Comparison of ENCODE assay signal across 10 cellular contexts in the genomic region with DNA sequence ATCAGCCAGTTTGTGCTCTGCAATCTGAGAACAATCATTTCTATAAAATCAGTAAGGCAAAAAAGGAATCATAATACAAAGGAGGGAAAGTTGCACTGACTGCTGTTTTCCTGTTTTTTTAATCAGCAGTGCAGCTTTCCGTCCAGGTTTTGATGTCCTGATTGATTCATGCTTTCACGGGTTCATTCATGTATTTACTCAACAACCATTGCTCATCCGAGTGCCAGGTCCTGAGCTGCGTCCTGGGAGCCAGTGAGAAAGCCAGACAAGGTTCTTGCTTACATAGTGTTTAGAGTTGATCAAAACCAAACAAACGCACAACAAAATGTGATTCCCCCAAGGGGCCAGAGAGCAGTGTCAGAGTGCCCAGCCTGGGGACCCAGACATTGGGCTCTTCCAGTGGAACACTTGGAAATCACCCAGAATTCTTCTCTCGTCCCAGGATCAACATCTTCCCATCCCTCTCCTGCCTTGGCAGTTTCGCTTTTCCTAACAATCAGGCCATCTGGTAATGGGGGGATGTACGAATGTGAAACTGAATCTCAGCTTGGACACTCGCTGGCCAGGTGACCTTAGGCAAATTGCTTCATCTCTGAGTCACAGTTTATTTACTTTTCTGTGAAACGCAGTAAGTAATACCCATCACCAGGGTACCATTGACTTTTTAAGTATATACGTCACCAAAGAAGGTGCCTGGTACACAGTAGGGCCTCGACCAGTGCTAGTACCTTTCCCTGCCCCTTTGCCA. TPM values are rescaled to one million over a fixed set of nuclear protein-coding genes. Genes with fewer than 3 reads are reported as not detected.
DNase-seq lines count a peak whose midpoint lies in the region; ATAC-seq and TF ChIP-seq lines count a peak whose summit lies in the region.
"Had no signal": no experiment of that assay in that cellular context is flagged by ENCODE, and none has a peak within 500 bp of the region (broad histone marks: within the 10 kb centered on the region; RNA-seq: fewer than 3 reads in every experiment).

No MANE protein-coding gene starts in this region.

- H3K4me1 Mint-ChIP-seq in activated T-helper 17 cell treated with anti-CD3 and anti-CD28 coated beads, Interleukin-2, amount 50 U/mL, for 72 hours: peaks cover 6% of the 10 kb centered on the region

- no peak for DNase-seq in left ventricle myocardium inferior
- DNase-seq in Right ventricle myocardium superior: no peak
- DNase-seq in glomerular endothelial cell (ENCODE audit: extremely low read depth, low read depth, low spot score): peak; percentile 33
- no peak for DNase-seq in vagina (ENCODE audit: extremely low spot score in 2 of 2)
- DNase-seq in AG20443 (ENCODE audit: low spot score): no peak
- DNase-seq: NCI-H2029 treated with DMSO at 0.1 percent for 48 hours; stimulated activated CD4-positive, alpha-beta T cell treated with anti-CD3 and anti-CD28 coated beads, Interleukin-15, amount 100 ng/mL, for 24 hours had no signal

- H3K27me3 Mint-ChIP-seq in activated T-helper 17 cell treated with anti-CD3 and anti-CD28 coated beads, Interleukin-2, amount 50 U/mL, for 72 hours: peaks cover 31% of the 10 kb centered on the region

- intact Hi-C loops in left ventricle myocardium inferior (cut with micrococcal nuclease): no loop called here
- intact Hi-C loops in Right ventricle myocardium superior (cut with DNase I): no loop called here
- intact Hi-C loops in vagina (cut with DNase I): no loop called here

- ATAC-seq in Right ventricle myocardium superior (ENCODE audit: poor library complexity) (no peak), GM21423 (IDR thresholded peaks at IDR 0.05; ENCODE audit: unreplicated experiment) (no peak), GM21515 (IDR thresholded peaks at IDR 0.05; ENCODE audit: unreplicated experiment) (no peak)
- peak; percentile 85 for ATAC-seq in activated T-helper 17 cell treated with anti-CD3 and anti-CD28 coated beads, Interleukin-2, amount 50 U/mL, for 72 hours (replicated peaks)

- peak overlapping the region; percentile 88 for H3K27ac ChIP-seq in left ventricle myocardium inferior (replicated peaks)
- H3K27ac ChIP-seq in vagina: peak overlapping the region; percentile 78

- H3K9me3 ChIP-seq in left ventricle myocardium inferior (replicated peaks) (no peaks in the 10 kb centered on the region), vagina (no peaks in the 10 kb centered on the region)

- H3K4me3 ChIP-seq in left ventricle myocardium inferior: no peak overlapping the region
- peak overlapping the region; percentile 18 to 19 for H3K4me3 ChIP-seq in vagina

- no peaks in the 10 kb centered on the region for H3K9me3 Mint-ChIP-seq in activated T-helper 17 cell treated with anti-CD3 and anti-CD28 coated beads, Interleukin-2, amount 50 U/mL, for 72 hours

- H3K27me3 ChIP-seq in left ventricle myocardium inferior (ENCODE audit: low read depth) (peaks cover 46% of the 10 kb centered on the region), vagina (no peaks in the 10 kb centered on the region)

- H3K4me1 ChIP-seq in left ventricle myocardium inferior: peaks cover 58% of the 10 kb centered on the region
- peaks cover 46% of the 10 kb centered on the region for H3K4me1 ChIP-seq in vagina

- no peak for TF ChIP-seq POLR2A in vagina (IDR thresholded peaks at IDR 0.05)

- H3K4me3 Mint-ChIP-seq in activated T-helper 17 cell treated with anti-CD3 and anti-CD28 coated beads, Interleukin-2, amount 50 U/mL, for 72 hours: no peak overlapping the region

- H3K36me3 ChIP-seq in left ventricle myocardium inferior (no peaks in the 10 kb centered on the region), vagina (no peaks in the 10 kb centered on the region)

- no peaks in the 10 kb centered on the region for H3K36me3 Mint-ChIP-seq in activated T-helper 17 cell treated with anti-CD3 and anti-CD28 coated beads, Interleukin-2, amount 50 U/mL, for 72 hours (ENCODE audit: low read depth)

- TF ChIP-seq CTCF in left ventricle myocardium inferior (IDR thresholded peaks at IDR 0.05; ENCODE audit: borderline replicate concordance) (no peak), vagina (IDR thresholded peaks at IDR 0.05) (no peak)

- no peak overlapping the region for H3K27ac Mint-ChIP-seq in activated T-helper 17 cell treated with anti-CD3 and anti-CD28 coated beads, Interleukin-2, amount 50 U/mL, for 72 hours

RNA-seq across cellular contexts. Expression of a gene that starts 13.3 kb away (rescaled TPM):
- 0.74 TPM for total RNA-seq in left ventricle myocardium inferior
- total RNA-seq in Right ventricle myocardium superior: 7.3 TPM
- total RNA-seq in activated T-helper 17 cell treated with anti-CD3 and anti-CD28 coated beads, Interleukin-2, amount 50 U/mL, for 72 hours: under 1 TPM; 0.32 to 0.34 TPM
- 0.47 TPM in 1 of 2 replicates, not detected in the other for total RNA-seq in glomerular endothelial cell
- total RNA-seq in vagina: 6.9 TPM

RNA-seq across cellular contexts. Expression of a gene that starts 33.8 kb away (rescaled TPM):
- 0.49 TPM for total RNA-seq in left ventricle myocardium inferior
- total RNA-seq in Right ventricle myocardium superior: 1.8 TPM
- total RNA-seq in activated T-helper 17 cell treated with anti-CD3 and anti-CD28 coated beads, Interleukin-2, amount 50 U/mL, for 72 hours: 10 to 100 TPM; 37.7 to 51.5 TPM
- total RNA-seq in glomerular endothelial cell: 4.7 and 6.8 TPM in 2 replicates
- total RNA-seq in vagina: 0.74 TPM
